ENCODE assay signal across 8 cellular contexts in the genomic region with DNA sequence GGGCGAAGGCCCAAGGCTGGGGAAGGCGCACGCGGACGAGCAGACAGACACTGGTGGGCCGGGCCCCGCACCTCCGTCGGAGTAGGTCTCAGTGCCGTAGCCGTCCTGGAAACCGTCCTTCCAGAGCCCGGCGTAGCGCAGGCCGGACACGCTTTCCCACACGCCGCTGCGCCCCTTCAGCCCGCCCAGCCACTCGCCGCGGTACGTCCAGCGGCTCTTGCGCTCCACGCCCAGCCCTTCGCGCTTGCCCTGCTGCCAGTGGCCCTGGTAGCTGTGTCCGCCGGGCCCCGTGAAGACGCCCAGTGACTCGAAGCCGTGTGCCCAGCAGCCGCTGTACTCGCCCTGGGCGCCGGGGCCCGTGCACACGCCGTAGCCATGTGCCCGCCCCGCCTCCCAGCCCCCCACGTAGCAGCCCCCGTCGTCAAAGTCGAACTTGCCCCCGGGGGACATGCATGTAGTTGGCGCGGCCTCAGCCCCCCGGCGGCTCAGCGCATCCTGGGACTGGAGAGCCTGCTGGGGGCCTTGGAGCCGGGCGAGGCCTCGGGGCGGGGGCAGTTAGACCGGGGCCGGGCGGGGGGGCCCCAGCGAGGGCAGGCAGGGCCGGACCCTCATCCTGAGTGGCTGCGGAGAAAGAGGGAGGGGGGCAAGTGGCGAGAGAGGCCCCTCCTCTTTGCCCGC. TPM values are rescaled to one million over a fixed set of nuclear protein-coding genes. Genes with fewer than 3 reads are reported as not detected.
DNase-seq lines count a peak whose midpoint lies in the region; ATAC-seq and TF ChIP-seq lines count a peak whose summit lies in the region.

No MANE protein-coding gene starts in this region.

- H3K4me1 Mint-ChIP-seq in CD14-positive monocyte (peaks cover 27% of the 10 kb centered on the region), IgD-negative memory B cell (peaks cover 0 to 3% (median 0%) of the 10 kb centered on the region in 3 donors), endothelial cell (ENCODE audit: unreplicated experiment) (peaks cover 19% of the 10 kb centered on the region)
- peaks cover 11 to 15% of the 10 kb centered on the region in 2 donors for H3K4me1 Mint-ChIP-seq in natural killer cell treated with Interleukin-12 subunit alpha and Interleukin-12 subunit beta and Interleukin-15 and Interleukin-18, amount 100 ng/mL, for 72 hours (ENCODE audit: low read depth in 2 of 2)

- peaks cover 0 to 18% (median 10%) of the 10 kb centered on the region in 7 donors for H3K9me3 Mint-ChIP-seq in CD14-positive monocyte
- H3K9me3 Mint-ChIP-seq in IgD-negative memory B cell = no peaks in the 10 kb centered on the region
- no peaks in the 10 kb centered on the region for H3K9me3 Mint-ChIP-seq in endothelial cell (ENCODE audit: unreplicated experiment)
- no peaks in the 10 kb centered on the region for H3K9me3 Mint-ChIP-seq in natural killer cell treated with Interleukin-12 subunit alpha and Interleukin-12 subunit beta and Interleukin-15 and Interleukin-18, amount 100 ng/mL, for 72 hours

- H3K27me3 Mint-ChIP-seq in CD14-positive monocyte (ENCODE audit: low read depth in 3 of 3) (peaks cover 47 to 64% (median 61%) of the 10 kb centered on the region in 3 donors), IgD-negative memory B cell (peaks cover 22% of the 10 kb centered on the region), endothelial cell (ENCODE audit: unreplicated experiment) (peaks cover 34% of the 10 kb centered on the region)
- H3K27me3 Mint-ChIP-seq in natural killer cell treated with Interleukin-12 subunit alpha and Interleukin-12 subunit beta and Interleukin-15 and Interleukin-18, amount 100 ng/mL, for 72 hours = peaks cover 44 to 48% of the 10 kb centered on the region in 2 donors

- TF ChIP-seq CTCF in CD14-positive monocyte (IDR thresholded peaks at IDR 0.05) = no peak
- TF ChIP-seq CTCF in endothelial cell (IDR thresholded peaks at IDR 0.05; ENCODE audit: unreplicated experiment) = no peak

- intact Hi-C loops in CD14-positive monocyte (cut with micrococcal nuclease) = no loop called here

- H3K27ac Mint-ChIP-seq in CD14-positive monocyte (peak overlapping the region in 1 of 7 donors; percentile 50), IgD-negative memory B cell (no peak overlapping the region), endothelial cell (ENCODE audit: unreplicated experiment) (no peak overlapping the region)
- no peak overlapping the region for H3K27ac Mint-ChIP-seq in natural killer cell treated with Interleukin-12 subunit alpha and Interleukin-12 subunit beta and Interleukin-15 and Interleukin-18, amount 100 ng/mL, for 72 hours

- H3K4me3 Mint-ChIP-seq in CD14-positive monocyte (peak overlapping the region; percentile 45 to 88), IgD-negative memory B cell (peak overlapping the region; percentile 16 to 79 (median 54)), endothelial cell (ENCODE audit: unreplicated experiment) (no peak overlapping the region)
- H3K4me3 Mint-ChIP-seq in natural killer cell treated with Interleukin-12 subunit alpha and Interleukin-12 subunit beta and Interleukin-15 and Interleukin-18, amount 100 ng/mL, for 72 hours = peak overlapping the region; percentile 48

- DNase-seq in CD14-positive monocyte (ENCODE audit: low spot score) (no peak), endothelial cell (ENCODE audit: low spot score) (peak; percentile 53), SW 1271 (lab: John Stamatoyannopoulos, UW) (no peak)
- no peak for DNase-seq in natural killer cell treated with Interleukin-12 subunit alpha and Interleukin-12 subunit beta and Interleukin-15 and Interleukin-18, amount 100 ng/mL, for 72 hours (ENCODE audit: low spot score)

- H3K36me3 Mint-ChIP-seq in CD14-positive monocyte = peaks cover 3 to 7% of the 10 kb centered on the region in 2 donors
- H3K36me3 Mint-ChIP-seq in IgD-negative memory B cell = peaks cover 1% of the 10 kb centered on the region
- H3K36me3 Mint-ChIP-seq in endothelial cell (ENCODE audit: low read depth, unreplicated experiment) = peaks cover 4% of the 10 kb centered on the region
- H3K36me3 Mint-ChIP-seq in natural killer cell treated with Interleukin-12 subunit alpha and Interleukin-12 subunit beta and Interleukin-15 and Interleukin-18, amount 100 ng/mL, for 72 hours = no peaks in the 10 kb centered on the region

- peak; percentile 21 to 55 for ATAC-seq in natural killer cell treated with Interleukin-12 subunit alpha and Interleukin-12 subunit beta and Interleukin-15 and Interleukin-18, amount 100 ng/mL, for 72 hours
- ATAC-seq in HG03521 (IDR thresholded peaks at IDR 0.05; ENCODE audit: unreplicated experiment) (no peak), HG02938 (IDR thresholded peaks at IDR 0.05; ENCODE audit: unreplicated experiment) (no peak), GM21529 (IDR thresholded peaks at IDR 0.05; ENCODE audit: unreplicated experiment) (no peak)

RNA-seq across cellular contexts. Expression of a gene that starts 1.4 kb away (rescaled TPM):
- 1 to 10 TPM; 3.7 to 4.1 TPM for polyA plus RNA-seq in CD14-positive monocyte
- polyA plus RNA-seq in IgD-negative memory B cell = 0.15 TPM
- 0.64 TPM for total RNA-seq in endothelial cell (ENCODE audit: unreplicated experiment)
- total RNA-seq in natural killer cell treated with Interleukin-12 subunit alpha and Interleukin-12 subunit beta and Interleukin-15 and Interleukin-18, amount 100 ng/mL, for 72 hours = under 1 TPM in 1 of 2 donors, not detected in 1; 0.07 TPM

RNA-seq across cellular contexts. Expression of a gene that starts 9.6 kb away (rescaled TPM):
- polyA plus RNA-seq in CD14-positive monocyte (10 to 100 TPM; 32.2 to 37.0 TPM), IgD-negative memory B cell (119 TPM)
- total RNA-seq in endothelial cell (ENCODE audit: unreplicated experiment) = 134 TPM
- total RNA-seq in natural killer cell treated with Interleukin-12 subunit alpha and Interleukin-12 subunit beta and Interleukin-15 and Interleukin-18, amount 100 ng/mL, for 72 hours = 100 to 1,000 TPM; 151 to 229 TPM

RNA-seq across cellular contexts. Expression of a gene that starts 21.1 kb away (rescaled TPM):
- polyA plus RNA-seq in CD14-positive monocyte (10 to 100 TPM; 15.3 to 17.0 TPM), IgD-negative memory B cell (18.1 TPM)
- total RNA-seq in endothelial cell (ENCODE audit: unreplicated experiment) = 6.9 TPM
- 10 to 100 TPM; 10.6 to 11.7 TPM for total RNA-seq in natural killer cell treated with Interleukin-12 subunit alpha and Interleukin-12 subunit beta and Interleukin-15 and Interleukin-18, amount 100 ng/mL, for 72 hours

RNA-seq across cellular contexts. Expression of a gene that starts 25.6 kb away (rescaled TPM):
- polyA plus RNA-seq in CD14-positive monocyte = under 1 TPM in 1 of 2 donors, not detected in 1; 0.07 TPM
- polyA plus RNA-seq in IgD-negative memory B cell = 0.26 TPM
- total RNA-seq in endothelial cell (ENCODE audit: unreplicated experiment) = 12.7 TPM
- total RNA-seq in natural killer cell treated with Interleukin-12 subunit alpha and Interleukin-12 subunit beta and Interleukin-15 and Interleukin-18, amount 100 ng/mL, for 72 hours = 1 to 10 TPM; 2.8 to 4.9 TPM

RNA-seq across cellular contexts. Expression of a gene that starts 59.0 kb away (rescaled TPM):
- polyA plus RNA-seq in CD14-positive monocyte (not detected), IgD-negative memory B cell (not detected)
- total RNA-seq in endothelial cell (ENCODE audit: unreplicated experiment) = not detected
- total RNA-seq in natural killer cell treated with Interleukin-12 subunit alpha and Interleukin-12 subunit beta and Interleukin-15 and Interleukin-18, amount 100 ng/mL, for 72 hours = 1 to 10 TPM in 1 of 2 donors, under 1 TPM in 1; 0.57 to 1.5 TPM

Comparison
In these comparisons a context has a peak if more than half of its experiments do, and no peak if none do; other contexts are left out.
1. ATAC-seq: peak in natural killer cell treated with Interleukin-12 subunit alpha and Interleukin-12 subunit beta and Interleukin-15 and Interleukin-18, amount 100 ng/mL, for 72 hours (2 of 2); none in HG03521 (single experiment), HG02938 (single experiment) and GM21529 (single experiment).